In genomic region chr20:22088882-22089281, GRCh38 we compare ENCODE assay signal across 8 cellular contexts.
"Had no signal": no experiment of that assay in that cellular context is flagged by ENCODE, and none has a peak within 500 bp of the region (broad histone marks: within the 10 kb centered on the region; RNA-seq: fewer than 3 reads in every experiment).

No MANE protein-coding gene starts in this region.

- H3K4me1 Mint-ChIP-seq: IgD-negative memory B cell had no signal

- H3K4me3 ChIP-seq: K562 had no signal

- H3K27me3 Mint-ChIP-seq: IgD-negative memory B cell had no signal

- H3K4me2 ChIP-seq: KMS-11 had no signal

- H3K27ac ChIP-seq: HL-60, KMS-11 had no signal

- ATAC-seq: K562 had no signal

- H3K27ac Mint-ChIP-seq: IgD-negative memory B cell had no signal

- FAIRE-seq: HTR-8/SVneo, K562 had no signal

- H3K9ac ChIP-seq: KMS-11 had no signal

- DNase-seq: IMR-90, KBM-7, KG1 had no signal
